Comparison of ENCODE assay signal across 9 cellular contexts in genomic region chr6:39225946-39226437, GRCh38. TPM values are rescaled to one million over a fixed set of nuclear protein-coding genes. Genes with fewer than 3 reads are reported as not detected.
DNase-seq lines count a peak whose midpoint lies in the region; ATAC-seq and TF ChIP-seq lines count a peak whose summit lies in the region.
"Had no signal": no experiment of that assay in that cellular context is flagged by ENCODE, and none has a peak within 500 bp of the region (broad histone marks: within the 10 kb centered on the region; RNA-seq: fewer than 3 reads in every experiment).

No MANE protein-coding gene starts in this region.

- peak; percentile 37 for ATAC-seq in activated CD4-positive, alpha-beta T cell treated with anti-CD3 and anti-CD28 coated beads for 36 hours

- no peak for TF ChIP-seq POLR2A in transverse colon (IDR thresholded peaks at IDR 0.05)

- H3K36me3 ChIP-seq in muscle layer of duodenum (ENCODE audit: control insufficient read depth in 1 of 2, insufficient read depth in 2 of 2, low read length in 2 of 2) (no peaks in the 10 kb centered on the region), transverse colon (no peaks in the 10 kb centered on the region), Caco-2 (ENCODE audit: control insufficient read depth, insufficient read depth, low read length) (no peaks in the 10 kb centered on the region; the same call in 1 of the 2 replicates)

- peaks cover 63% of the 10 kb centered on the region for H3K4me1 Mint-ChIP-seq in activated CD4-positive, alpha-beta T cell treated with anti-CD3 and anti-CD28 coated beads for 36 hours
- H3K4me1 Mint-ChIP-seq in activated T-cell treated with anti-CD3 and anti-CD28 coated beads, Interleukin-2, amount 50 U/mL, for 24 hours (ENCODE audit: low read depth): peaks cover 73% of the 10 kb centered on the region
- peaks cover 35% of the 10 kb centered on the region for H3K4me1 Mint-ChIP-seq in Caco-2 (ENCODE audit: low read depth, unreplicated experiment)

- CTCF ChIA-PET in activated CD4-positive, alpha-beta T cell treated with anti-CD3 and anti-CD28 coated beads for 36 hours (lab: Charles Lee): interaction anchor here (0.7 to 1.5 kb wide), 3 partner anchors 10 to 77 kb away, joined by 3 to 6 read pairs (median 3); no protein-coding TSS in a partner anchor
- CTCF ChIA-PET in Caco-2 (lab: Charles Lee): no interaction called here

- DNase-seq in activated CD4-positive, alpha-beta T cell treated with anti-CD3 and anti-CD28 coated beads for 36 hours: peak; percentile 76
- no peak for DNase-seq in activated CD4-positive, alpha-beta T cell treated with anti-CD3 and anti-CD28 coated beads for 1 hour
- DNase-seq in activated T-cell treated with anti-CD3 and anti-CD28 coated beads, Interleukin-2, amount 50 U/mL, for 24 hours: peak; percentile 49
- DNase-seq in transverse colon: no peak
- DNase-seq in AG08396 (ENCODE audit: low spot score): no peak
- DNase-seq in Caco-2: no peak
- DNase-seq in NCI-H748 treated with DMSO at 0.1 percent for 48 hours (lab: John Stamatoyannopoulos, UW): no peak

- H3K4me3 ChIP-seq in muscle layer of duodenum (ENCODE audit: low read depth in 1 of 2, low read length in 2 of 2) (peak overlapping the region; percentile 26 to 69), transverse colon (no peak overlapping the region), Caco-2 (ENCODE audit: low read depth, low read length) (no peak overlapping the region)

- peak overlapping the region; percentile 86 for H3K4me3 Mint-ChIP-seq in activated CD4-positive, alpha-beta T cell treated with anti-CD3 and anti-CD28 coated beads for 36 hours
- H3K4me3 Mint-ChIP-seq in activated T-cell treated with anti-CD3 and anti-CD28 coated beads, Interleukin-2, amount 50 U/mL, for 24 hours: peak overlapping the region; percentile 90
- no peak overlapping the region for H3K4me3 Mint-ChIP-seq in Caco-2 (ENCODE audit: unreplicated experiment)

- H3K27me3 ChIP-seq in muscle layer of duodenum (ENCODE audit: low read depth, low read length): peaks cover 4% of the 10 kb centered on the region
- H3K27me3 ChIP-seq in transverse colon: peaks cover 12% of the 10 kb centered on the region
- H3K27me3 ChIP-seq in Caco-2 (replicated peaks; ENCODE audit: control insufficient read depth, insufficient read depth, low read length): no peaks in the 10 kb centered on the region

- TF ChIP-seq CTCF in transverse colon (IDR thresholded peaks at IDR 0.05): no peak
- TF ChIP-seq CTCF in Caco-2 (IDR thresholded peaks at IDR 0.05; ENCODE audit: insufficient read depth in 1 of 2, low read depth in 1 of 2, low read length in 1 of 2, severe bottlenecking in 1 of 2, unreplicated experiment in 1 of 2): no peak

- peaks cover 50% of the 10 kb centered on the region for H3K36me3 Mint-ChIP-seq in activated CD4-positive, alpha-beta T cell treated with anti-CD3 and anti-CD28 coated beads for 36 hours (ENCODE audit: low read depth)
- peaks cover 70% of the 10 kb centered on the region for H3K36me3 Mint-ChIP-seq in activated T-cell treated with anti-CD3 and anti-CD28 coated beads, Interleukin-2, amount 50 U/mL, for 24 hours (ENCODE audit: low read depth)
- H3K36me3 Mint-ChIP-seq in Caco-2 (ENCODE audit: insufficient read depth, unreplicated experiment): peaks cover 42% of the 10 kb centered on the region

- H3K27me3 Mint-ChIP-seq in activated CD4-positive, alpha-beta T cell treated with anti-CD3 and anti-CD28 coated beads for 36 hours: peaks cover 2% of the 10 kb centered on the region
- H3K27me3 Mint-ChIP-seq in activated T-cell treated with anti-CD3 and anti-CD28 coated beads, Interleukin-2, amount 50 U/mL, for 24 hours: peaks cover 13% of the 10 kb centered on the region
- no peaks in the 10 kb centered on the region for H3K27me3 Mint-ChIP-seq in Caco-2 (ENCODE audit: insufficient read depth, unreplicated experiment)

- no peaks in the 10 kb centered on the region for H3K9me3 Mint-ChIP-seq in activated CD4-positive, alpha-beta T cell treated with anti-CD3 and anti-CD28 coated beads for 36 hours (ENCODE audit: low read depth)
- H3K9me3 Mint-ChIP-seq in activated T-cell treated with anti-CD3 and anti-CD28 coated beads, Interleukin-2, amount 50 U/mL, for 24 hours: no peaks in the 10 kb centered on the region
- H3K9me3 Mint-ChIP-seq in Caco-2 (ENCODE audit: unreplicated experiment): no peaks in the 10 kb centered on the region

- WGBS in transverse colon (ENCODE audit: low coverage in 1 of 2), 2 donors: 42 to 65% methylated on average over 4 to 6 of the region's 6 CpGs

- in situ Hi-C loops in transverse colon (cut with MboI; ENCODE audit: low pct_ligation_motif_present in 1 of 4, low pct_unique_long_range_greater_than_20kb in 1 of 4, low sequenced_read_pairs in 3 of 4): no loop called here

- H3K27ac Mint-ChIP-seq in activated CD4-positive, alpha-beta T cell treated with anti-CD3 and anti-CD28 coated beads for 36 hours: peak overlapping the region; percentile 81
- H3K27ac Mint-ChIP-seq in activated T-cell treated with anti-CD3 and anti-CD28 coated beads, Interleukin-2, amount 50 U/mL, for 24 hours: peak overlapping the region; percentile 84
- no peak overlapping the region for H3K27ac Mint-ChIP-seq in Caco-2 (ENCODE audit: unreplicated experiment)

- peak overlapping the region; percentile 45 for H3K27ac ChIP-seq in muscle layer of duodenum (ENCODE audit: low read length)
- peak overlapping the region; percentile 56 to 76 (median 69) for H3K27ac ChIP-seq in transverse colon

- POLR2A ChIA-PET in activated CD4-positive, alpha-beta T cell treated with anti-CD3 and anti-CD28 coated beads for 36 hours (lab: Charles Lee): no interaction called here
- POLR2A ChIA-PET in Caco-2 (lab: Charles Lee): no interaction called here

- no peak for TF ChIP-seq EP300 in transverse colon (IDR thresholded peaks at IDR 0.05; ENCODE audit: low read depth)

- BruUV-seq in Caco-2 (replicated peaks; lab: Mats Ljungman, UMichigan): no TSS peak

- H3K4me1 ChIP-seq in muscle layer of duodenum (ENCODE audit: control insufficient read depth in 1 of 2, insufficient read depth in 2 of 2, low read length in 2 of 2) (peaks cover 4 to 28% of the 10 kb centered on the region in 2 donors), transverse colon (peaks cover 8 to 88% (median 52%) of the 10 kb centered on the region in 4 donors), Caco-2 (peaks cover 35% of the 10 kb centered on the region)

- H3K9me3 ChIP-seq in muscle layer of duodenum (ENCODE audit: control insufficient read depth in 1 of 2, low read length in 2 of 2) (no peaks in the 10 kb centered on the region), transverse colon (no peaks in the 10 kb centered on the region), Caco-2 (no peaks in the 10 kb centered on the region)

- intact Hi-C loops in activated CD4-positive, alpha-beta T cell treated with anti-CD3 and anti-CD28 coated beads for 36 hours (cut with DNase I, micrococcal nuclease): loop anchor here (5.0 kb wide), 2 partner anchors 706 to 1846 kb away; partner anchors contain the start of genes MOCS1 (in 1 of the 2), NFYA (in 1 of the 2) and OARD1 (in 1 of the 2)
- intact Hi-C loops in transverse colon (cut with DNase I; ENCODE audit: low total_unique reads): no loop called here
- intact Hi-C loops in Caco-2 (cut with micrococcal nuclease; ENCODE audit: unreplicated experiment): no loop called here

RNA-seq across cellular contexts. Expression of gene KCNK5, which starts 3.3 kb away (rescaled TPM):
- 10 to 100 TPM; 12.7 to 15.8 TPM for total RNA-seq in activated CD4-positive, alpha-beta T cell treated with anti-CD3 and anti-CD28 coated beads for 36 hours
- total RNA-seq in transverse colon: 10 to 100 TPM in 3 of 4 donors, 1 to 10 TPM in 1; 9.6 to 86.0 (median 64.5) TPM
- 19.8 and 20.9 TPM in 2 replicates for total RNA-seq in Caco-2 (2022)
- total RNA-seq: myocyte had no signal

Comparison
In these comparisons a context has a peak if more than half of its experiments do, and no peak if none do; other contexts are left out.
1. DNase-seq: peak in activated CD4-positive, alpha-beta T cell treated with anti-CD3 and anti-CD28 coated beads for 36 hours (single experiment) and activated T-cell treated with anti-CD3 and anti-CD28 coated beads, Interleukin-2, amount 50 U/mL, for 24 hours (single experiment); none in activated CD4-positive, alpha-beta T cell treated with anti-CD3 and anti-CD28 coated beads for 1 hour (single experiment), transverse colon (single experiment), AG08396 (single experiment), Caco-2 (0 of 2) and NCI-H748 treated with DMSO at 0.1 percent for 48 hours (single experiment).
2. H3K4me3 ChIP-seq: peak in muscle layer of duodenum (2 of 2); none in transverse colon (0 of 4) and Caco-2 (single experiment).
3. intact Hi-C loops: an anchor here in activated CD4-positive, alpha-beta T cell treated with anti-CD3 and anti-CD28 coated beads for 36 hours (5.0 kb wide); none called in transverse colon and Caco-2.